8 cellular contexts compared by ENCODE assay signal in the genomic region with DNA sequence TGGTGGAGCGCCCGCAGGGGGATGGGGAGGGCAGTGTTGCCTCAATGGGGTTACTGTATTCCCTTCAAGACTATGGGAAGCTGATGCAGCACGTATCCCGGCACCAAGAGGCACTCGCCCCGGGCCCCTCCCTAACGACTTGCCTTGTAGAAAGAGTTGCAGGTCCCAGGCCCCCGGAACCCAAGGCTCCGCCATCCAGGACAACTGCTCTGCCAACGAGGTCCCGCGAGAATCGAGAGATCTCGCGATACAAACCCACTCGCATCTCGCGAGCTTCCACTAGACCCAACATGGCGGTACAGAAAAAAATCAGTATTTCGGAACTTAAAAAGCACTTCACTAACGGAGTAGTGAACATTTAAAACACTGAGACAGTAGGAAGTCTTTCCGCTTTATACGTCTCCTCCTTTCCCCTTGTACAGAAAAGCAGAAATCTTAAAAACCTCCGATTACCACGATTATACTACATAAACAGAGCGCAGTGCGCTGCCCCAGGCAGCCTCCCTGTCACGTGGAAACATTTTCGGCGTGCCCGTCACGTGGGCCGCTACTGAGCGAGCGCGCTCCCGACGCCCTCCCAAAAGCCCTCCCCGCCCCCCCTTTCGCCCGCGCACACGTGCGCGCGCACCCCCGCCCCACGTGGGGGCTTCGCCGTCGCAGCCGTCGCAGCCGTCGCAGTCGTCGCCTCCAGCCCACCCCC. TPM values are rescaled to one million over a fixed set of nuclear protein-coding genes. Genes with fewer than 3 reads are reported as not detected.
DNase-seq lines count a peak whose midpoint lies in the region; TF ChIP-seq lines count a peak whose summit lies in the region.

A gene (minus strand): TSS at position 217 of the 700 bp plus-strand sequence. CDS start 49,304 bp downstream, outside the sequence.

- DNase-seq in G401 (ENCODE audit: low spot score): peak; percentile 94
- peak; percentile 83 to 94 for DNase-seq in HAP-1 (ENCODE audit: low spot score in 2 of 2)
- peak; percentile 90 for DNase-seq in MM.1S
- DNase-seq in SIG-M5 (lab: John Stamatoyannopoulos, UW): peak; percentile 65
- peak; percentile 91 for DNase-seq in activated gamma-delta T cell treated with Interleukin-2 at 50 U/mL for 16 hours
- peak; percentile 90 to 97 for DNase-seq in foreskin fibroblast
- peak; percentile 96 for DNase-seq in neural progenitor cell (ENCODE audit: low spot score)
- DNase-seq in stromal cell of bone marrow (ENCODE audit: low read depth): peak; percentile 86

- no peaks in the 10 kb centered on the region for H3K9me3 Mint-ChIP-seq in neural progenitor cell

- H3K9ac ChIP-seq in MM.1S (ENCODE audit: low read length): peak within 1 kb of the TSS; percentile 91
- peak within 1 kb of the TSS; percentile 95 for H3K9ac ChIP-seq in neural progenitor cell

- H3K4me1 ChIP-seq in HAP-1: peaks cover 26% of the 10 kb centered on the region
- H3K4me1 ChIP-seq in MM.1S (ENCODE audit: low read length): peaks cover 13% of the 10 kb centered on the region; the same call in 1 of the 2 replicates
- peaks cover 21% of the 10 kb centered on the region for H3K4me1 ChIP-seq in neural progenitor cell

- H3K36me3 ChIP-seq in HAP-1 (replicated peaks) (no peaks in the 10 kb centered on the region), MM.1S (replicated peaks; ENCODE audit: insufficient read depth, low read length) (no peaks in the 10 kb centered on the region), neural progenitor cell (no peaks in the 10 kb centered on the region)

- peaks cover 5% of the 10 kb centered on the region for H3K27me3 Mint-ChIP-seq in neural progenitor cell (ENCODE audit: insufficient read depth, low read depth)

- H3K27ac Mint-ChIP-seq in neural progenitor cell: peak within 1 kb of the TSS; percentile 100

- H3K9me3 ChIP-seq in HAP-1 (no peaks in the 10 kb centered on the region), MM.1S (replicated peaks; ENCODE audit: insufficient read depth, low read length) (no peaks in the 10 kb centered on the region), neural progenitor cell (ENCODE audit: low read depth) (no peaks in the 10 kb centered on the region)

- H3K36me3 Mint-ChIP-seq in neural progenitor cell: peaks cover 3% of the 10 kb centered on the region

- no peak for TF ChIP-seq CTCF in MM.1S (IDR thresholded peaks at IDR 0.05; ENCODE audit: low read length)
- TF ChIP-seq CTCF in foreskin fibroblast (IDR thresholded peaks at IDR 0.05; ENCODE audit: low read depth, low read length): no peak
- no peak for TF ChIP-seq CTCF in neural progenitor cell (IDR thresholded peaks at IDR 0.05)

- peak within 1 kb of the TSS; percentile 61 for H3K4me3 ChIP-seq in HAP-1
- peak within 1 kb of the TSS; percentile 69 for H3K4me3 ChIP-seq in MM.1S (ENCODE audit: low read length)
- H3K4me3 ChIP-seq in foreskin fibroblast (ENCODE audit: low read depth in 1 of 2, low read length in 2 of 2): peak within 1 kb of the TSS; percentile 82 to 87
- peak within 1 kb of the TSS; percentile 72 for H3K4me3 ChIP-seq in neural progenitor cell

- peaks cover 51% of the 10 kb centered on the region for H3K79me2 ChIP-seq in MM.1S (ENCODE audit: low read length)
- H3K79me2 ChIP-seq in neural progenitor cell (ENCODE audit: low read depth): peaks cover 65% of the 10 kb centered on the region

- H4K20me1 ChIP-seq in MM.1S (ENCODE audit: insufficient read depth, low read length) (peaks cover 26% of the 10 kb centered on the region), neural progenitor cell (ENCODE audit: low read depth) (peaks cover 43% of the 10 kb centered on the region)

- no peaks in the 10 kb centered on the region for H3K27me3 ChIP-seq in HAP-1 (ENCODE audit: low read depth)
- no peaks in the 10 kb centered on the region for H3K27me3 ChIP-seq in MM.1S (replicated peaks; ENCODE audit: insufficient read depth, low read length)
- no peaks in the 10 kb centered on the region for H3K27me3 ChIP-seq in neural progenitor cell

- in situ Hi-C loops in G401 (cut with HindIII; ENCODE audit: low sequenced_read_pairs): no loop called here
- in situ Hi-C loops in HAP-1 (cut with MboI; ENCODE audit: low sequenced_read_pairs): no loop called here

- H3F3A ChIP-seq in MM.1S (ENCODE audit: insufficient read depth, low read length) (peaks cover 26% of the 10 kb centered on the region), neural progenitor cell (ENCODE audit: low read depth) (peaks cover 25% of the 10 kb centered on the region)

- peak within 1 kb of the TSS; percentile 82 for H3K4me2 ChIP-seq in MM.1S (ENCODE audit: low read depth, low read length)
- H3K4me2 ChIP-seq in neural progenitor cell: peak within 1 kb of the TSS; percentile 78

- H3K4me1 Mint-ChIP-seq in neural progenitor cell: peaks cover 31% of the 10 kb centered on the region

- no peaks in the 10 kb centered on the region for H3K9me2 ChIP-seq in MM.1S (replicated peaks; ENCODE audit: insufficient read depth, low read length)

- peak within 1 kb of the TSS; percentile 93 for H3K4me3 Mint-ChIP-seq in neural progenitor cell

- peak within 1 kb of the TSS; percentile 94 for H2AFZ ChIP-seq in MM.1S (ENCODE audit: low read length)
- peak within 1 kb of the TSS; percentile 90 for H2AFZ ChIP-seq in neural progenitor cell (replicated peaks)

- H3K27ac ChIP-seq in MM.1S (ENCODE audit: low read length): peak within 1 kb of the TSS; percentile 96
- peak within 1 kb of the TSS; percentile 97 for H3K27ac ChIP-seq in neural progenitor cell

RNA-seq across cellular contexts. Expression of the gene that starts here (rescaled TPM):
- total RNA-seq in G401 (2014; rRNA removed; shearing (Covaris generic)): 20.7 and 39.8 TPM in 2 replicates
- total RNA-seq in neural progenitor cell (ENCODE audit: low replicate concordance): 85.1 and 106 TPM in 2 replicates

Comparison
In these comparisons a context has a peak if more than half of its experiments do, and no peak if none do; other contexts are left out.
1. Peak in every context shown above with its lines: DNase-seq, H3K4me3 ChIP-seq and H3K27ac ChIP-seq.